Comparison of ENCODE assay signal across 8 cellular contexts in genomic region chr4:104966349-104967033, GRCh38.
DNase-seq lines count a peak whose midpoint lies in the region; ATAC-seq and TF ChIP-seq lines count a peak whose summit lies in the region.

No MANE protein-coding gene starts in this region.

- no peak for TF ChIP-seq CTCF in 22Rv1 (IDR thresholded peaks at IDR 0.05)
- no peak for TF ChIP-seq CTCF in RWPE1 (conservative IDR thresholded peaks at IDR 0.05; ENCODE audit: low read depth)
- TF ChIP-seq CTCF in hepatocyte (IDR thresholded peaks at IDR 0.05; ENCODE audit: poor library complexity), result no peak

- CTCF ChIA-PET in RWPE1 (lab: Yijun Ruan, JAX), result interaction anchor here (0.5 kb wide), 1 partner anchor 160 kb away, joined by 6 read pairs; no protein-coding TSS in a partner anchor

- H3K79me2 ChIP-seq in hepatocyte, result no peaks in the 10 kb centered on the region

- H3K4me3 ChIP-seq in hepatocyte, result no peak overlapping the region

- POLR2A ChIA-PET in RWPE1 (lab: Yijun Ruan, JAX; ENCODE audit: low non-redundant PET), result no interaction called here

- no peaks in the 10 kb centered on the region for H3K9me3 ChIP-seq in hepatocyte (ENCODE audit: low read depth)

- H3K36me3 ChIP-seq in hepatocyte (replicated peaks; ENCODE audit: insufficient read depth, low read depth), result no peaks in the 10 kb centered on the region

- no peaks in the 10 kb centered on the region for H3K4me1 ChIP-seq in hepatocyte (ENCODE audit: insufficient read depth)

- H2AFZ ChIP-seq in hepatocyte, result no peak overlapping the region

- no peaks in the 10 kb centered on the region for H3K27me3 ChIP-seq in hepatocyte

- H3K27ac ChIP-seq in 22Rv1 (peak overlapping the region; percentile 81), RWPE1 (no peak overlapping the region), hepatocyte (peak overlapping the region; percentile 82)

- ATAC-seq in GM18868 (IDR thresholded peaks at IDR 0.05; ENCODE audit: unreplicated experiment) (peak; percentile 97), HG03039 (IDR thresholded peaks at IDR 0.05; ENCODE audit: unreplicated experiment) (peak; percentile 99)

- H3K4me2 ChIP-seq in hepatocyte, result peak overlapping the region; percentile 58

- WGBS in hepatocyte (ENCODE audit: low lambda C conversion rate, missing lambda C conversion rate), result 47% methylated on average over 3 of the region's 3 CpGs

- peak; percentile 19 for DNase-seq in RWPE1 (ENCODE audit: low spot score)
- peak; percentile 52 for DNase-seq in hepatocyte (ENCODE audit: low spot score)
- no peak for DNase-seq in SW 1271 (lab: John Stamatoyannopoulos, UW)
- no peak for DNase-seq in NCI-H2029 (lab: John Stamatoyannopoulos, UW)
- DNase-seq in NCI-H1417 treated with DMSO at 0.1 percent for 48 hours (lab: John Stamatoyannopoulos, UW), result no peak

- no peaks in the 10 kb centered on the region for H4K20me1 ChIP-seq in hepatocyte (ENCODE audit: insufficient read depth, poor library complexity, severe bottlenecking)

- H3K9me2 ChIP-seq in hepatocyte (replicated peaks; ENCODE audit: insufficient read depth), result no peaks in the 10 kb centered on the region

Comparison
In these comparisons a context has a peak if more than half of its experiments do, and no peak if none do; other contexts are left out.
1. DNase-seq: peak in RWPE1 (single experiment) and hepatocyte (single experiment); none in SW 1271 (0 of 2), NCI-H2029 (single experiment) and NCI-H1417 treated with DMSO at 0.1 percent for 48 hours (single experiment).